Comparison of ENCODE assay signal across 9 cellular contexts in the genomic region with DNA sequence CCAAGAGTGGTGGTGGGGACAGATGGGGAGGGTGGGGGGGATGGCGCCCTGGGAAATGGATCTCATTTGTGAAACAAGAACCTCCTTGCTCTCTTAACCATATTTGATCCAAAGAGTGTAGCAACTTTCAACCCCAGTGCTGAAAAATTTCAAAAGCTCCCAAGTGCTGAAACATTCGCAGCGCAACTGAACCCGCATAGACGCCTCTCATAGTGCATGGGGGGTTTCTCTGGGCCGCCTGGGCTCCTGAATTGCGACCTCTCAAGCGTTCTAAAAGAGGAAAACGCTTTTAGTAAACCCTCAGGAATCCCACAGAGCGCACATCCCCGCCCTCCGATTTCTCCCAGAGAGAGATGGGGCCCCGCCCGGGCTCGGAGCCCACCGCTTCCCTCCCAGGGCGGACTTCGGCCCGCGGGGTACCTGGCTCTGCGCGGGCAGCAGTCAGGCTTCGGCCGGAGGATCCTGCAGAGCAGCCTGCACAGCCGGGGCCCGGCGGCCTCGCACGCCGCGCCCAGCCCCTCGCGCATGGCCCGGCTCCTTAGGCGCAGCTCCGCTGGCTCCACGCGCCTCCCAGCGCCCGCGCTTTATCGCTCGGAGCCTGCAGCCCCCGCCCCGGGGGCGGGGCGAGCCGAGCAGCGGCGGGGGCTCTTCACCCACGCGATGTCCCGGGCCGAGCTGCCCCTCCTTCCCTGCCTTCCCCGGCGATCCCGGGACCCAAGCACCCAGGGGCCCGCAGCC. TPM values are rescaled to one million over a fixed set of nuclear protein-coding genes. Genes with fewer than 3 reads are reported as not detected.
DNase-seq lines count a peak whose midpoint lies in the region; ATAC-seq, FAIRE-seq and TF ChIP-seq lines count a peak whose summit lies in the region.
"Had no signal": no experiment of that assay in that cellular context is flagged by ENCODE, and none has a peak within 500 bp of the region (broad histone marks: within the 10 kb centered on the region; RNA-seq: fewer than 3 reads in every experiment).

No MANE protein-coding gene starts in this region.

- no peak overlapping the region for H4K5ac ChIP-seq in mesendoderm (ENCODE audit: low read length)

- no peak overlapping the region for H3K27ac ChIP-seq in A673 (ENCODE audit: low read depth, low read length, poor library complexity, severe bottlenecking)
- no peak overlapping the region for H3K27ac ChIP-seq in mesendoderm (ENCODE audit: low read depth, low read length)

- BruUV-seq in A673 (replicated peaks; lab: Mats Ljungman, UMichigan), result no TSS peak

- peak overlapping the region; percentile 47 for H3K9ac ChIP-seq in mesendoderm (ENCODE audit: low read length)

- no peak overlapping the region for H2BK120ac ChIP-seq in mesendoderm (ENCODE audit: low read depth, low read length)

- H4K8ac ChIP-seq in mesendoderm (ENCODE audit: low read depth, low read length), result no peak overlapping the region

- no peak overlapping the region for H3K18ac ChIP-seq in mesendoderm (ENCODE audit: low read length)

- intact Hi-C loops in A673 (cut with micrococcal nuclease; ENCODE audit: unreplicated experiment), result no loop called here

- CTCF ChIA-PET in A673 (lab: Charles Lee), result interaction anchor here (1.0 kb wide), 1 partner anchor 12 kb away, joined by 5 read pairs; no protein-coding TSS in a partner anchor

- POLR2A ChIA-PET in A673 (lab: Charles Lee; ENCODE audit: low non-redundant PET), result no interaction called here

- no peak for ATAC-seq in GM21576 (IDR thresholded peaks at IDR 0.05; ENCODE audit: unreplicated experiment)

- H3K56ac ChIP-seq in mesendoderm (ENCODE audit: low read length), result peak overlapping the region; percentile 76

- H3K4me1 ChIP-seq in A673 (ENCODE audit: insufficient read depth, low read length, poor library complexity, severe bottlenecking) (peaks cover 6% of the 10 kb centered on the region), mesendoderm (ENCODE audit: control insufficient read depth, low read depth, low read length) (no peaks in the 10 kb centered on the region)

- H3K4me3 ChIP-seq in A673 (ENCODE audit: low read depth, low read length, poor library complexity, severe bottlenecking), result peak overlapping the region; percentile 14
- peak overlapping the region; percentile 21 for H3K4me3 ChIP-seq in choroid plexus epithelial cell (ENCODE audit: low read depth, low read length)
- no peak overlapping the region for H3K4me3 ChIP-seq in mesendoderm (ENCODE audit: low read length)

- H3K4ac ChIP-seq in mesendoderm (ENCODE audit: low read depth, low read length), result no peak overlapping the region

- H2AK5ac ChIP-seq in mesendoderm (ENCODE audit: low read length), result no peak overlapping the region

- no peaks in the 10 kb centered on the region for H3K79me2 ChIP-seq in mesendoderm (ENCODE audit: control insufficient read depth, insufficient read depth, low read length)

- H3K36me3 ChIP-seq in A673 (ENCODE audit: insufficient read depth, low read length, poor library complexity, severe bottlenecking), result no peaks in the 10 kb centered on the region
- no peaks in the 10 kb centered on the region for H3K36me3 ChIP-seq in mesendoderm (ENCODE audit: control insufficient read depth, insufficient read depth, low read length)

- H3K4me2 ChIP-seq in mesendoderm (ENCODE audit: low read length), result peak overlapping the region; percentile 64

- H3K79me1 ChIP-seq in mesendoderm (ENCODE audit: low read length), result no peaks in the 10 kb centered on the region

- H3K23ac ChIP-seq in mesendoderm (ENCODE audit: low read length), result no peak overlapping the region

- WGBS in mesendoderm (ENCODE audit: extremely low coverage, insufficient coverage, low lambda C conversion rate), result no CpG with 5 or more reads among the region's 58 CpGs

- FAIRE-seq in HTR-8/SVneo (lab: Jason Lieb, UNC) (no peak), H54 (lab: Jason Lieb, UNC) (no peak)

- DNase-seq in A673 (ENCODE audit: low spot score) (peak; percentile 51), HTR-8/SVneo (ENCODE audit: insufficient read length, low spot score) (peak; percentile 53), choroid plexus epithelial cell (ENCODE audit: low read depth) (no peak), mesendoderm (peak; percentile 44), H54 (ENCODE audit: insufficient read length, low spot score) (no peak), SIG-M5 (lab: John Stamatoyannopoulos, UW) (no peak), NAMALWA (ENCODE audit: low spot score) (no peak)

- H2BK15ac ChIP-seq in mesendoderm (replicated peaks; ENCODE audit: low read depth), result no peak overlapping the region

- H2BK5ac ChIP-seq in mesendoderm (ENCODE audit: low read length), result no peak overlapping the region

- no peaks in the 10 kb centered on the region for H3K9me3 ChIP-seq in A673 (ENCODE audit: low read depth, low read length, poor library complexity, severe bottlenecking)

- TF ChIP-seq CTCF in A673 (conservative IDR thresholded peaks at IDR 0.05; ENCODE audit: low read depth, low read length) (no peak), choroid plexus epithelial cell (conservative IDR thresholded peaks at IDR 0.05; ENCODE audit: low read depth, low read length) (no peak)

- peaks cover 18% of the 10 kb centered on the region for H3K27me3 ChIP-seq in A673 (replicated peaks; ENCODE audit: insufficient read depth, low read depth, low read length, poor library complexity)
- peaks cover 2% of the 10 kb centered on the region for H3K27me3 ChIP-seq in mesendoderm (ENCODE audit: insufficient read depth, low read length, poor library complexity)

- no peak for TF ChIP-seq POLR2A in H54 (IDR thresholded peaks at IDR 0.05; ENCODE audit: low read depth, low read length)

RNA-seq across cellular contexts. Expression of gene NOS2, which starts 7.0 kb away (rescaled TPM):
- 0.37 and 0.67 TPM in 2 replicates for total RNA-seq in A673 (2021)
- polyA plus RNA-seq in mesendoderm (2013, experiment 1 of 2), result 0.42 TPM
- 0.50 TPM for polyA plus RNA-seq in mesendoderm (2013, experiment 2 of 2)
- total RNA-seq: renal cortical epithelial cell had no signal

Comparison
In these comparisons a context has a peak if more than half of its experiments do, and no peak if none do; other contexts are left out.
1. DNase-seq: peak in A673 (single experiment), HTR-8/SVneo (single experiment) and mesendoderm (single experiment); none in choroid plexus epithelial cell (single experiment), H54 (single experiment), SIG-M5 (single experiment) and NAMALWA (single experiment).